ENCODE assay signal across 8 cellular contexts in genomic region chr6:35451354-35452185, GRCh38. TPM values are rescaled to one million over a fixed set of nuclear protein-coding genes. Genes with fewer than 3 reads are reported as not detected.
DNase-seq lines count a peak whose midpoint lies in the region; ATAC-seq and TF ChIP-seq lines count a peak whose summit lies in the region.

No MANE protein-coding gene starts in this region.

- TF ChIP-seq CTCF in RWPE2 (IDR thresholded peaks at IDR 0.05; ENCODE audit: poor library complexity, severe bottlenecking) (no peak), fibroblast of the aortic adventitia (IDR thresholded peaks at IDR 0.05; ENCODE audit: insufficient read depth, low read length) (no peak)

- H3K9me3 ChIP-seq in RWPE2 (ENCODE audit: severe bottlenecking) (no peaks in the 10 kb centered on the region), skeletal muscle satellite cell (replicated peaks; ENCODE audit: low read length) (no peaks in the 10 kb centered on the region)

- H3K27me3 ChIP-seq in RWPE2 (ENCODE audit: insufficient read depth, poor library complexity, severe bottlenecking) (no peaks in the 10 kb centered on the region), skeletal muscle satellite cell (ENCODE audit: control insufficient read depth, insufficient read depth, low read length) (no peaks in the 10 kb centered on the region)

- H3K9ac ChIP-seq in skeletal muscle satellite cell (ENCODE audit: low read depth, low read length): no peak overlapping the region

- H3K27ac ChIP-seq in RWPE2 (ENCODE audit: poor library complexity, severe bottlenecking): peak overlapping the region; percentile 47

- ATAC-seq in RWPE2 (ENCODE audit: low read depth): no peak
- no peak for ATAC-seq in HG03045 (IDR thresholded peaks at IDR 0.05; ENCODE audit: unreplicated experiment)

- H3K4me1 ChIP-seq in RWPE2 (ENCODE audit: insufficient read depth, poor library complexity, severe bottlenecking) (peaks cover 13% of the 10 kb centered on the region), skeletal muscle satellite cell (ENCODE audit: control insufficient read depth, insufficient read depth, low read length) (peaks cover 30% of the 10 kb centered on the region)

- peak overlapping the region; percentile 97 for H3K4me2 ChIP-seq in skeletal muscle satellite cell (ENCODE audit: low read length)

- peak overlapping the region; percentile 54 for H3K4me3 ChIP-seq in RWPE2 (ENCODE audit: severe bottlenecking)
- peak overlapping the region; percentile 42 for H3K4me3 ChIP-seq in fibroblast of the aortic adventitia (ENCODE audit: low read depth, low read length)
- peak overlapping the region; percentile 92 for H3K4me3 ChIP-seq in skeletal muscle satellite cell (ENCODE audit: low read length)

- DNase-seq in DMS 273 (lab: John Stamatoyannopoulos, UW; ENCODE audit: unreplicated experiment) (peak; percentile 34), DMS 273 treated with DMSO at 0.1 percent for 48 hours (lab: John Stamatoyannopoulos, UW) (no peak), RWPE2 (ENCODE audit: low spot score) (no peak), fibroblast of the aortic adventitia (ENCODE audit: low read depth) (no peak), COLO668 (lab: John Stamatoyannopoulos, UW; ENCODE audit: unreplicated experiment) (no peak)
- DNase-seq in activated CD4-positive, CD25-positive, alpha-beta regulatory T cell treated with anti-CD3 and anti-CD28 coated beads, Interleukin-2, amount 50 U/mL, for 72 hours: no peak

- H3K36me3 ChIP-seq in RWPE2 (ENCODE audit: low read depth): peaks cover 23% of the 10 kb centered on the region
- peaks cover 7% of the 10 kb centered on the region for H3K36me3 ChIP-seq in skeletal muscle satellite cell (ENCODE audit: insufficient read depth, low read length)

RNA-seq across cellular contexts. Expression of gene FANCE, which starts 0.6 kb away (rescaled TPM):
- 5.1 and 7.7 TPM in 2 replicates for total RNA-seq in fibroblast of the aortic adventitia (ENCODE audit: low replicate concordance)
- total RNA-seq in skeletal muscle satellite cell (2012; rRNA removed): 6.3 TPM in 2 replicates

RNA-seq across cellular contexts. Expression of gene RPL10A, which starts 16.6 kb away (rescaled TPM):
- total RNA-seq in fibroblast of the aortic adventitia (ENCODE audit: low replicate concordance): 778 and 1,853 TPM in 2 replicates
- total RNA-seq in skeletal muscle satellite cell (2012; rRNA removed): 1,553 and 2,067 TPM in 2 replicates

RNA-seq across cellular contexts. Expression of gene TEAD3, which starts 45.3 kb away (rescaled TPM):
- 4.6 and 11.6 TPM in 2 replicates for total RNA-seq in fibroblast of the aortic adventitia (ENCODE audit: low replicate concordance)
- total RNA-seq in skeletal muscle satellite cell (2012; rRNA removed): 6.8 and 8.1 TPM in 2 replicates

Comparison
In these comparisons a context has a peak if more than half of its experiments do, and no peak if none do; other contexts are left out.
1. H3K4me3 ChIP-seq: peak in every context shown above with its lines; median percentile 92 in skeletal muscle satellite cell; 54 in RWPE2; 42 in fibroblast of the aortic adventitia.